In genomic region chr6:56745971-56746370, GRCh38 we compare ENCODE assay signal across 21 cellular contexts.
"Had no signal": no experiment of that assay in that cellular context is flagged by ENCODE, and none has a peak within 500 bp of the region (broad histone marks: within the 10 kb centered on the region; RNA-seq: fewer than 3 reads in every experiment).

No MANE protein-coding gene starts in this region.

- H3K9me3 Mint-ChIP-seq: activated T-cell treated with anti-CD3 and anti-CD28 coated beads, Interleukin-2, amount 50 U/mL, for 24 hours; activated T-helper 2 cell treated with anti-CD3 and anti-CD28 coated beads, Interferon-gamma antibody, Interleukin-2, Interleukin-4, amounts not matched to agents 10 μg/mL and 5 μg/mL and 100 μg/mL, durations not matched to agents 14 hours and 24 hours and 36 hours; effector memory CD8-positive, alpha-beta T cell; nephron progenitor cell; stimulated activated effector memory CD8-positive, alpha-beta T cell treated with anti-CD3 and anti-CD28 coated beads, Interleukin-12 subunit alpha, Interleukin-12 subunit beta, amount 100 ng/mL, for 72 hours; stimulated activated naive CD8-positive, alpha-beta T cell treated with anti-CD3 and anti-CD28 coated beads, Interleukin-15, amount 100 ng/mL, for 72 hours; T-helper 2 cell treated with Interferon-gamma antibody and Interleukin-4, amounts not matched to agents 5 μg/mL and 100 μg/mL, for 36 hours had no signal

- H3K27ac Mint-ChIP-seq: activated naive CD8-positive, alpha-beta T cell; activated T-cell treated with anti-CD3 and anti-CD28 coated beads, Interleukin-2, amount 50 U/mL, for 24 hours; activated T-helper 2 cell treated with anti-CD3 and anti-CD28 coated beads, Interferon-gamma antibody, Interleukin-2, Interleukin-4, amounts not matched to agents 10 μg/mL and 5 μg/mL and 100 μg/mL, durations not matched to agents 14 hours and 24 hours and 36 hours; effector memory CD8-positive, alpha-beta T cell; stimulated activated effector memory CD8-positive, alpha-beta T cell treated with anti-CD3 and anti-CD28 coated beads, Interleukin-12 subunit alpha, Interleukin-12 subunit beta, amount 100 ng/mL, for 72 hours; stimulated activated naive CD8-positive, alpha-beta T cell treated with anti-CD3 and anti-CD28 coated beads, Interleukin-15, amount 100 ng/mL, for 72 hours; T-helper 2 cell treated with Interferon-gamma antibody and Interleukin-4, amounts not matched to agents 5 μg/mL and 100 μg/mL, for 36 hours had no signal

- H3K27ac ChIP-seq: colonic mucosa, esophagus squamous epithelium, gastroesophageal sphincter, pancreas, right lobe of liver, skin epidermis, tibial artery had no signal

- H3K4me3 ChIP-seq: colonic mucosa, dorsolateral prefrontal cortex, esophagus squamous epithelium, gastroesophageal sphincter, pancreas, right lobe of liver, skin epidermis, tibial artery had no signal

- H3K36me3 Mint-ChIP-seq: activated naive CD8-positive, alpha-beta T cell; stimulated activated effector memory CD8-positive, alpha-beta T cell treated with anti-CD3 and anti-CD28 coated beads, Interleukin-12 subunit alpha, Interleukin-12 subunit beta, amount 100 ng/mL, for 72 hours had no signal

- H3K4me3 Mint-ChIP-seq: activated naive CD8-positive, alpha-beta T cell; activated T-cell treated with anti-CD3 and anti-CD28 coated beads, Interleukin-2, amount 50 U/mL, for 24 hours; effector memory CD8-positive, alpha-beta T cell; nephron progenitor cell; stimulated activated effector memory CD8-positive, alpha-beta T cell treated with anti-CD3 and anti-CD28 coated beads, Interleukin-12 subunit alpha, Interleukin-12 subunit beta, amount 100 ng/mL, for 72 hours; stimulated activated naive CD8-positive, alpha-beta T cell treated with anti-CD3 and anti-CD28 coated beads, Interleukin-15, amount 100 ng/mL, for 72 hours; T-helper 2 cell treated with Interferon-gamma antibody and Interleukin-4, amounts not matched to agents 5 μg/mL and 100 μg/mL, for 36 hours had no signal

- DNase-seq: activated naive CD4-positive, alpha-beta T cell; activated T-cell treated with anti-CD3 and anti-CD28 coated beads, Interleukin-2, amount 50 U/mL, for 24 hours; colonic mucosa; dorsolateral prefrontal cortex; effector memory CD8-positive, alpha-beta T cell; esophagus squamous epithelium; head of caudate nucleus; kidney; nephron progenitor cell; pancreas; right lobe of liver; stimulated activated CD4-positive, alpha-beta T cell treated with anti-CD3 and anti-CD28 coated beads, Interleukin-2, amount 100 ng/mL, for 24 hours; stimulated activated naive CD8-positive, alpha-beta T cell treated with anti-CD3 and anti-CD28 coated beads, Interleukin-15, amount 100 ng/mL, for 72 hours; tibial artery had no signal

- FAIRE-seq: bronchial epithelial cell, pancreas had no signal

- H3K27me3 ChIP-seq: colonic mucosa, dorsolateral prefrontal cortex, esophagus squamous epithelium, gastroesophageal sphincter, pancreas, right lobe of liver, tibial artery had no signal

- H3K36me3 ChIP-seq: colonic mucosa, esophagus squamous epithelium, gastroesophageal sphincter, pancreas, right lobe of liver, tibial artery had no signal

- H3K27me3 Mint-ChIP-seq: effector memory CD8-positive, alpha-beta T cell had no signal

- H3K4me1 Mint-ChIP-seq: stimulated activated effector memory CD8-positive, alpha-beta T cell treated with anti-CD3 and anti-CD28 coated beads, Interleukin-12 subunit alpha, Interleukin-12 subunit beta, amount 100 ng/mL, for 72 hours had no signal

- H3K9me3 ChIP-seq: colonic mucosa, esophagus squamous epithelium, gastroesophageal sphincter, pancreas, right lobe of liver, tibial artery had no signal

- ATAC-seq: effector memory CD8-positive, alpha-beta T cell; gastroesophageal sphincter; pancreas; right lobe of liver; stimulated activated effector memory CD8-positive, alpha-beta T cell treated with anti-CD3 and anti-CD28 coated beads, Interleukin-12 subunit alpha, Interleukin-12 subunit beta, amount 100 ng/mL, for 72 hours; stimulated activated naive CD8-positive, alpha-beta T cell treated with anti-CD3 and anti-CD28 coated beads, Interleukin-15, amount 100 ng/mL, for 72 hours had no signal
